ENCODE assay signal across 16 cellular contexts in genomic region chr1:70211536-70211935, GRCh38. TPM values are rescaled to one million over a fixed set of nuclear protein-coding genes. Genes with fewer than 3 reads are reported as not detected.
DNase-seq lines count a peak whose midpoint lies in the region; ATAC-seq lines count a peak whose summit lies in the region.
"Had no signal": no experiment of that assay in that cellular context is flagged by ENCODE, and none has a peak within 500 bp of the region (broad histone marks: within the 10 kb centered on the region; RNA-seq: fewer than 3 reads in every experiment).

No MANE protein-coding gene starts in this region.

- no peak overlapping the region for H3K4ac ChIP-seq in mesenchymal stem cell (ENCODE audit: low read depth in 1 of 2, low read length in 2 of 2)

- H3K4me3 Mint-ChIP-seq in activated naive CD8-positive, alpha-beta T cell, result peak overlapping the region; percentile 10
- no peak overlapping the region for H3K4me3 Mint-ChIP-seq in activated naive CD8-positive, alpha-beta T cell treated with anti-CD3 and anti-CD28 coated beads for 36 hours
- H3K4me3 Mint-ChIP-seq: IgD-negative memory B cell had no signal

- no peak overlapping the region for H2AFZ ChIP-seq in mesenchymal stem cell (ENCODE audit: low read depth, low read length)

- no peak for DNase-seq in activated naive CD8-positive, alpha-beta T cell treated with anti-CD3 and anti-CD28 coated beads for 36 hours
- DNase-seq in HCEC 1CT, result peak; percentile 42
- DNase-seq in amniotic epithelial cell (ENCODE audit: low read depth), result peak; percentile 24
- no peak for DNase-seq in mesenchymal stem cell
- DNase-seq in NCI-H1436 (lab: John Stamatoyannopoulos, UW), result no peak
- no peak for DNase-seq in NCI-H226
- DNase-seq: EL, GOT3, NCI-H1048, NCI-H1694, NCI-H2107, NCI-H446, PC-3 had no signal

- peak overlapping the region; percentile 53 for H3K9ac ChIP-seq in mesenchymal stem cell (ENCODE audit: low read length)

- no peak overlapping the region for H2BK120ac ChIP-seq in mesenchymal stem cell (ENCODE audit: low read depth, low read length)

- H3K27ac ChIP-seq in mesenchymal stem cell (ENCODE audit: low read length, poor library complexity, severe bottlenecking), result no peak overlapping the region

- no peak overlapping the region for H3K4me2 ChIP-seq in mesenchymal stem cell (ENCODE audit: low read length, poor library complexity, severe bottlenecking)

- no peak overlapping the region for H2BK15ac ChIP-seq in mesenchymal stem cell (ENCODE audit: low read depth, poor library complexity, severe bottlenecking)

- ATAC-seq in HG03469 (IDR thresholded peaks at IDR 0.05; ENCODE audit: unreplicated experiment), result no peak
- ATAC-seq: PC-3 had no signal

- no peak overlapping the region for H2BK5ac ChIP-seq in mesenchymal stem cell (ENCODE audit: low read depth, low read length, poor library complexity, severe bottlenecking)

- no peak overlapping the region for H3K14ac ChIP-seq in mesenchymal stem cell (ENCODE audit: low read length in 2 of 2)

- H4K91ac ChIP-seq in mesenchymal stem cell (ENCODE audit: low read length), result no peak overlapping the region

- H3K9me3 ChIP-seq in mesenchymal stem cell (ENCODE audit: control insufficient read depth, low read length), result no peaks in the 10 kb centered on the region

- no peak overlapping the region for H3K18ac ChIP-seq in mesenchymal stem cell (ENCODE audit: low read depth in 1 of 2, low read length in 2 of 2)

- H3K36me3 ChIP-seq in mesenchymal stem cell (ENCODE audit: control insufficient read depth in 1 of 2, insufficient read depth in 2 of 2, low read depth in 1 of 2, low read length in 2 of 2), result peaks cover 20 to 45% of the 10 kb centered on the region in 2 experiments

- no peaks in the 10 kb centered on the region for H3K79me1 ChIP-seq in mesenchymal stem cell (replicated peaks; ENCODE audit: low read length, poor library complexity, severe bottlenecking)

- H3K23ac ChIP-seq in mesenchymal stem cell (ENCODE audit: low read length in 2 of 2), result no peak overlapping the region

- H4K8ac ChIP-seq in mesenchymal stem cell (ENCODE audit: low read length), result no peak overlapping the region

- H3K4me3 ChIP-seq in mesenchymal stem cell (ENCODE audit: insufficient read depth in 1 of 2, low read depth in 1 of 2, low read length in 2 of 2), result no peak overlapping the region

- peak overlapping the region; percentile 68 for H3K27ac Mint-ChIP-seq in activated naive CD8-positive, alpha-beta T cell
- H3K27ac Mint-ChIP-seq in activated naive CD8-positive, alpha-beta T cell treated with anti-CD3 and anti-CD28 coated beads for 36 hours, result no peak overlapping the region
- H3K27ac Mint-ChIP-seq: IgD-negative memory B cell had no signal

- peaks cover 7% of the 10 kb centered on the region for H3K4me1 ChIP-seq in mesenchymal stem cell (ENCODE audit: control insufficient read depth, insufficient read depth, low read depth, low read length)

- peaks cover 59% of the 10 kb centered on the region for H3K4me1 Mint-ChIP-seq in activated naive CD8-positive, alpha-beta T cell (ENCODE audit: low read depth)
- peaks cover 36% of the 10 kb centered on the region for H3K4me1 Mint-ChIP-seq in activated naive CD8-positive, alpha-beta T cell treated with anti-CD3 and anti-CD28 coated beads for 36 hours

- no peaks in the 10 kb centered on the region for H3K27me3 Mint-ChIP-seq in activated naive CD8-positive, alpha-beta T cell
- no peaks in the 10 kb centered on the region for H3K27me3 Mint-ChIP-seq in activated naive CD8-positive, alpha-beta T cell treated with anti-CD3 and anti-CD28 coated beads for 36 hours
- H3K27me3 Mint-ChIP-seq: IgD-negative memory B cell had no signal

- H3K9me3 Mint-ChIP-seq in activated naive CD8-positive, alpha-beta T cell (ENCODE audit: low read depth), result no peaks in the 10 kb centered on the region
- no peaks in the 10 kb centered on the region for H3K9me3 Mint-ChIP-seq in activated naive CD8-positive, alpha-beta T cell treated with anti-CD3 and anti-CD28 coated beads for 36 hours
- H3K9me3 Mint-ChIP-seq: IgD-negative memory B cell had no signal

- H3K36me3 Mint-ChIP-seq in activated naive CD8-positive, alpha-beta T cell, result peaks cover 6% of the 10 kb centered on the region
- peaks cover 19% of the 10 kb centered on the region for H3K36me3 Mint-ChIP-seq in activated naive CD8-positive, alpha-beta T cell treated with anti-CD3 and anti-CD28 coated beads for 36 hours

- H2BK12ac ChIP-seq in mesenchymal stem cell (ENCODE audit: low read length in 2 of 2), result no peak overlapping the region

- H2AK5ac ChIP-seq in mesenchymal stem cell (ENCODE audit: low read length, severe bottlenecking), result no peak overlapping the region

- no peaks in the 10 kb centered on the region for H3K27me3 ChIP-seq in mesenchymal stem cell (ENCODE audit: control insufficient read depth in 1 of 2, insufficient read depth in 1 of 2, low read length in 2 of 2)

RNA-seq across cellular contexts. Expression of gene LRRC40, which starts 6.2 kb away (rescaled TPM):
- 10 to 100 TPM; 22.5 to 23.6 TPM for total RNA-seq in activated naive CD8-positive, alpha-beta T cell treated with anti-CD3 and anti-CD28 coated beads for 36 hours
- 14.1 TPM for polyA plus RNA-seq in mesenchymal stem cell (2013, experiment 1 of 2)
- 15.9 TPM for polyA plus RNA-seq in mesenchymal stem cell (2013, experiment 2 of 2)

RNA-seq across cellular contexts. Expression of gene SRSF11, which starts 9.6 kb away (rescaled TPM):
- total RNA-seq in activated naive CD8-positive, alpha-beta T cell treated with anti-CD3 and anti-CD28 coated beads for 36 hours, result 100 to 1,000 TPM; 187 to 190 TPM
- 295 TPM for polyA plus RNA-seq in mesenchymal stem cell (2013, experiment 1 of 2)
- 281 TPM for polyA plus RNA-seq in mesenchymal stem cell (2013, experiment 2 of 2)

Comparison
In these comparisons a context has a peak if more than half of its experiments do, and no peak if none do; other contexts are left out.
1. DNase-seq: peak in HCEC 1CT (single experiment) and amniotic epithelial cell (single experiment); none in activated naive CD8-positive, alpha-beta T cell treated with anti-CD3 and anti-CD28 coated beads for 36 hours (single experiment), mesenchymal stem cell (single experiment), NCI-H1436 (single experiment) and NCI-H226 (single experiment).